ENCODE assay signal across 2 cellular contexts in the genomic region with DNA sequence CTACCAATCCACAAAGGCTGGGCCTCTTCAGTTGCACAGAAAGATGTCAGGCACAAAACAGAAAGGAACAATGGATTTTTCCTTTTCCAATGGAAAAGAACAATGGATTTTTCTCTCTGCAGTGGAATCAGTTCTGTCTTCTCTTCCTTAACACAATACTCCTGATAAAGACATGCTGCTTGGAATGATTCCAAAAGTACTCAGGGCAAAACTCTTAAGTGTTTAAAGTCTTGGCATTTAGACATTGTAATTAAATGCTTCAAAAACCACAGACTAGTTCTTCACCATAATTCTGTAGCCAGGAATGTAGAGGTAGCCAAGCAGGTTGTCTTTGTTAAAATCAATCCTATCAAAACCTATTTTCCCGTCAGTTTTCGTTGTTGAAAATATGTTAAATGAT.
TF ChIP-seq lines count a peak whose summit lies in the region.

No MANE protein-coding gene starts in this region.

TF ChIP-seq in Ishikawa, 13 proteins besides CTCF, POLR2A, EP300 and RAD21 (continued from another document):
- TF ChIP-seq EGR1 (IDR thresholded peaks at IDR 0.05), result no peak
- TF ChIP-seq USF1 (IDR thresholded peaks at IDR 0.05), result no peak
- 0 out of 2 replicates have a peak, but pooled peaks have one; percentile 10 for TF ChIP-seq CEBPB (IDR thresholded peaks at IDR 0.05)
- peak; percentile 92 for TF ChIP-seq TEAD4 (IDR thresholded peaks at IDR 0.05)
- TF ChIP-seq NFIC (IDR thresholded peaks at IDR 0.05), result peak; percentile 98
- peak; percentile 53 for TF ChIP-seq TCF12 (IDR thresholded peaks at IDR 0.05; ENCODE audit: low read depth)

TF ChIP-seq in K562, 482 proteins besides CTCF, POLR2A, EP300 and RAD21 (continued from another document):
- TF ChIP-seq ZNF551 (CRISPR knock-in tag; IDR thresholded peaks at IDR 0.05) (no peak), KAT2B (IDR thresholded peaks at IDR 0.05; ENCODE audit: low read depth, low read length) (no peak), SOX6 (IDR thresholded peaks at IDR 0.05) (peak; percentile 68; the same call in 1 of the 2 replicates)
- TF ChIP-seq, protein P1, sequence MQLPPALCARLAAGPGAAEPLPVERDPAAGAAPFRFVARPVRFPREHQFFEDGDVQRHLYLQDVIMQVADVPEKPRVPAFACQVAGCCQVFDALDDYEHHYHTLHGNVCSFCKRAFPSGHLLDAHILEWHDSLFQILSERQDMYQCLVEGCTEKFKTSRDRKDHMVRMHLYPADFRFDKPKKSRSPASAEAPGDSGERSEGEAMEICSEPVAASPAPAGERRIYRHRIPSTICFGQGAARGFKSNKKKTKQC (CRISPR knock-in tag; IDR thresholded peaks at IDR 0.05), result no peak
